In genomic region chr9:106963684-106964083, GRCh38 we compare ENCODE assay signal across 17 cellular contexts.
DNase-seq lines count a peak whose midpoint lies in the region; ATAC-seq and TF ChIP-seq lines count a peak whose summit lies in the region.
"Had no signal": no experiment of that assay in that cellular context is flagged by ENCODE, and none has a peak within 500 bp of the region (broad histone marks: within the 10 kb centered on the region; RNA-seq: fewer than 3 reads in every experiment).

No MANE protein-coding gene starts in this region.

- H3K27me3 ChIP-seq in heart right ventricle, result no peaks in the 10 kb centered on the region
- H3K27me3 ChIP-seq in left lung, result no peaks in the 10 kb centered on the region
- no peaks in the 10 kb centered on the region for H3K27me3 ChIP-seq in thyroid gland

- H3K27ac ChIP-seq in heart right ventricle (peak overlapping the region in 8 of 10 donors; percentile 30 to 81 (median 66)), left lung (peak overlapping the region; percentile 34 to 50), thyroid gland (peak overlapping the region; percentile 68 to 88 (median 87))

- DNase-seq in heart right ventricle (no peak), cardiac septum (ENCODE audit: low spot score) (no peak), left lung (no peak), thyroid gland (no peak), HUDEP-2 (lab: John Stamatoyannopoulos, UW; ENCODE audit: unreplicated experiment in 76 of 76) (no peak), GM10266 (ENCODE audit: extremely low spot score) (no peak)
- DNase-seq in Jurkat, Clone E6-1 (ENCODE audit: low read depth, low spot score), result peak; percentile 52
- DNase-seq: C1 segment of cervical spinal cord, H7, HFFc6, NCI-H1092, NCI-H146, NCI-H2029 treated with DMSO at 0.1 percent for 48 hours, NCI-H2171 treated with DMSO at 0.1 percent for 48 hours, NCI-H446 treated with DMSO at 0.1 percent for 48 hours, NCI-H69 had no signal

- peaks cover 0 to 16% (median 0%) of the 10 kb centered on the region in 9 donors for H3K36me3 ChIP-seq in heart right ventricle
- H3K36me3 ChIP-seq in left lung, result no peaks in the 10 kb centered on the region
- no peaks in the 10 kb centered on the region for H3K36me3 ChIP-seq in thyroid gland

- 73 to 77% methylated on average over 3 of the region's 3 CpGs for WGBS in heart right ventricle, 2 donors
- WGBS in thyroid gland, 2 donors, result 71 to 74% methylated on average over 3 of the region's 3 CpGs

- TF ChIP-seq CTCF in heart right ventricle (IDR thresholded peaks at IDR 0.05) (no peak), left lung (IDR thresholded peaks at IDR 0.05) (no peak), thyroid gland (IDR thresholded peaks at IDR 0.05) (no peak), GM10266 (IDR thresholded peaks at IDR 0.05; ENCODE audit: control insufficient read depth, insufficient read depth, low read depth, missing control alignments) (no peak)

- H3K4me3 ChIP-seq in heart right ventricle (no peak overlapping the region), left lung (no peak overlapping the region), thyroid gland (replicated peaks in 1 of 3) (no peak overlapping the region)
- H3K4me3 ChIP-seq in Jurkat, Clone E6-1 (ENCODE audit: low read length), result no peak overlapping the region

- H3K4me1 ChIP-seq in heart right ventricle (peaks cover 0 to 75% (median 35%) of the 10 kb centered on the region in 9 donors), left lung (peaks cover 0 to 3% of the 10 kb centered on the region in 2 donors), thyroid gland (peaks cover 34 to 43% of the 10 kb centered on the region in 2 donors)

- H3K9me3 ChIP-seq in heart right ventricle, result no peaks in the 10 kb centered on the region
- H3K9me3 ChIP-seq in left lung, result no peaks in the 10 kb centered on the region
- H3K9me3 ChIP-seq in thyroid gland, result no peaks in the 10 kb centered on the region

- intact Hi-C loops in heart right ventricle (cut with DNase I) (loop anchor here in 6 of 10 donors (2.0 to 10.0 kb wide), 5 partner anchors 41 to 101 kb away; partner anchors contain the start of gene ZNF462 (in 5 of the 6)), cardiac septum (cut with DNase I) (loop anchor here (2.0 to 5.0 kb wide), 2 partner anchors 43 to 101 kb away; partner anchors contain the start of gene ZNF462), left lung (cut with DNase I) (no loop called here), thyroid gland (cut with DNase I) (no loop called here)

- ATAC-seq in heart right ventricle (no peak), left lung (no peak)
- ATAC-seq: Panc1 had no signal

- TF ChIP-seq POLR2A in thyroid gland (IDR thresholded peaks at IDR 0.05), result no peak

Comparison
In these comparisons a context has a peak if more than half of its experiments do, and no peak if none do; other contexts are left out.
1. intact Hi-C loops: an anchor here in heart right ventricle (2.0 to 10.0 kb wide) and cardiac septum (2.0 to 5.0 kb wide); none called in left lung and thyroid gland.